Comparison of ENCODE assay signal across 16 cellular contexts in the genomic region with DNA sequence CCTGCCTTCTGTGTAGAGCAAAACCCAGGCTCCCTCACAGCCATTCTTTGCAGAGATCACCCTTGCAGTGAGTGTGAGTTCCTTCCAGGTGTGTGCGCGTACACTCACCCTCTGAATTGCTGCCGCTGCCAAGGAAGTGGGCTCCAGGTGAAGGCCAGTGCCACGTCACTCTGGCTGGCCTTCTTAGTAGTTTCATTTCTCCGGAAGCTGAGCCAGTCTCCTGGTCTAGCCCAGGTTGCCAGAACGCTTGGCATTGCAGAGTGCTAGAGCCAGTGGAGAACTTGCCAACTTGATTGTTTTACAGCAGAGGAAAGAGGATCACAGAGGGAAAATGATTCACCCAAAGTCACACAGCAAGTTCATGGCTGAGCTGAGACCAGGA. TPM values are rescaled to one million over a fixed set of nuclear protein-coding genes. Genes with fewer than 3 reads are reported as not detected.
DNase-seq lines count a peak whose midpoint lies in the region; ATAC-seq, FAIRE-seq and TF ChIP-seq lines count a peak whose summit lies in the region.
"Had no signal": no experiment of that assay in that cellular context is flagged by ENCODE, and none has a peak within 500 bp of the region (broad histone marks: within the 10 kb centered on the region; RNA-seq: fewer than 3 reads in every experiment).

No MANE protein-coding gene starts in this region.

- no peak overlapping the region for H3K27ac ChIP-seq in IMR-90 (ENCODE audit: insufficient read depth, low read length)
- H3K27ac ChIP-seq: C4-2B, suprapubic skin had no signal

- H4K91ac ChIP-seq in IMR-90 (ENCODE audit: insufficient read depth, low read depth, low read length): no peak overlapping the region

- H3K79me1 ChIP-seq in IMR-90 (ENCODE audit: low read depth in 1 of 2, low read length in 2 of 2): no peaks in the 10 kb centered on the region

- in situ Hi-C loops in IMR-90 (cut with MboI; ENCODE audit: low sequenced_read_pairs): no loop called here

- no peak for TF ChIP-seq RAD21 in IMR-90 (IDR thresholded peaks at IDR 0.05; ENCODE audit: low read length)

- H3K14ac ChIP-seq in IMR-90 (replicated peaks; ENCODE audit: low read depth, low read length): no peak overlapping the region

- H2BK20ac ChIP-seq in IMR-90 (ENCODE audit: low read depth, low read length): no peak overlapping the region

- H2AK5ac ChIP-seq in IMR-90 (ENCODE audit: low read depth, low read length): no peak overlapping the region

- no peak overlapping the region for H3K4me2 ChIP-seq in IMR-90 (ENCODE audit: low read depth, low read length)

- POLR2A ChIA-PET in IMR-90 (lab: Charles Lee; ENCODE audit: unreplicated experiment): interaction anchor here (1.0 to 1.4 kb wide), 2 partner anchors 18 to 52 kb away, joined by 3 to 4 read pairs; no protein-coding TSS in a partner anchor

- H2AFZ ChIP-seq in IMR-90 (replicated peaks; ENCODE audit: low read length, poor library complexity): no peak overlapping the region

- TSS peak; percentile 54 for BruUV-seq in IMR-90 (replicated peaks; lab: Mats Ljungman, UMichigan)

- intact Hi-C loops in IMR-90 (cut with micrococcal nuclease): no loop called here

- no peaks in the 10 kb centered on the region for H3K9me3 ChIP-seq in IMR-90 (ENCODE audit: control insufficient read depth, insufficient read depth, low read length)
- H3K9me3 ChIP-seq: suprapubic skin had no signal

- H4K20me1 ChIP-seq in IMR-90 (ENCODE audit: insufficient read depth, low read length): no peaks in the 10 kb centered on the region

- peaks cover 29% of the 10 kb centered on the region for H3K27me3 ChIP-seq in IMR-90 (ENCODE audit: control insufficient read depth, insufficient read depth, low read length)
- no peaks in the 10 kb centered on the region for H3K27me3 ChIP-seq in bronchial epithelial cell (ENCODE audit: control insufficient read depth, insufficient read depth, low read length)
- H3K27me3 ChIP-seq: suprapubic skin had no signal

- H3K9ac ChIP-seq in IMR-90 (ENCODE audit: low read depth, low read length): no peak overlapping the region

- dilution Hi-C loops in IMR-90 (cut with HindIII; ENCODE audit: low sequenced_read_pairs, unreplicated experiment): no loop called here

- no peak overlapping the region for H2BK5ac ChIP-seq in IMR-90 (ENCODE audit: low read depth, low read length, poor library complexity, severe bottlenecking)

- H3K4ac ChIP-seq in IMR-90 (ENCODE audit: low read depth, low read length): no peak overlapping the region

- no peak for TF ChIP-seq POLR2A in IMR-90 (IDR thresholded peaks at IDR 0.05; ENCODE audit: low read depth, low read length)

- H3K4me3 ChIP-seq in IMR-90 (ENCODE audit: insufficient read depth, low read depth, low read length) (no peak overlapping the region), bronchial epithelial cell (ENCODE audit: low read depth, low read length) (no peak overlapping the region)
- H3K4me3 ChIP-seq: suprapubic skin had no signal

- H2BK15ac ChIP-seq in IMR-90 (ENCODE audit: low read depth, low read length): no peak overlapping the region

- no peak overlapping the region for H3K23ac ChIP-seq in IMR-90 (ENCODE audit: low read depth, low read length)

- H3K4me1 ChIP-seq in IMR-90 (ENCODE audit: control insufficient read depth, insufficient read depth, low read length): no peaks in the 10 kb centered on the region

- no peak overlapping the region for H4K8ac ChIP-seq in IMR-90 (ENCODE audit: low read depth in 2 of 2, low read length in 2 of 2)

- H3K56ac ChIP-seq in IMR-90 (ENCODE audit: extremely low read depth, insufficient read depth, low read length): no peak overlapping the region

- H3K18ac ChIP-seq in IMR-90 (ENCODE audit: low read depth, low read length): no peak overlapping the region

- H2BK120ac ChIP-seq in IMR-90 (ENCODE audit: low read depth, low read length): no peak overlapping the region

- no peak for TF ChIP-seq CTCF in IMR-90 (conservative IDR thresholded peaks at IDR 0.05; ENCODE audit: low read depth, low read length)
- no peak for TF ChIP-seq CTCF in bronchial epithelial cell (IDR thresholded peaks at IDR 0.05; ENCODE audit: insufficient read depth, low read length, severe bottlenecking)

- peaks cover 3% of the 10 kb centered on the region; the same call in 1 of the 2 replicates for H3K9me1 ChIP-seq in IMR-90 (ENCODE audit: insufficient read depth, low read length)

- DNase-seq in IMR-90 (no peak), bronchial epithelial cell (ENCODE audit: low read depth) (peak; percentile 95), left lobe of liver (ENCODE audit: low spot score) (peak; percentile 77), pulmonary artery endothelial cell (ENCODE audit: low read depth, low spot score) (peak; percentile 41), nucleus accumbens (lab: John Stamatoyannopoulos, UW) (no peak), NCI-H2107 (lab: John Stamatoyannopoulos, UW) (no peak), superior temporal gyrus (ENCODE audit: extremely low spot score) (no peak)
- DNase-seq: activated CD4-positive, alpha-beta T cell treated with anti-CD3 and anti-CD28 coated beads, Interleukin-2, amount 50 U/mL, for 48 hours; amygdala; NCI-H1930; NCI-H510A had no signal

- FAIRE-seq in bronchial epithelial cell (lab: Jason Lieb, UNC): peak; percentile 98
- FAIRE-seq: GM19239 had no signal

- no peak overlapping the region for H2AK9ac ChIP-seq in IMR-90 (replicated peaks; ENCODE audit: low read depth, low read length, poor library complexity)

- CTCF ChIA-PET in IMR-90 (lab: Yijun Ruan, JAX): interaction anchor here (0.7 to 1.4 kb wide), 3 partner anchors 13 to 47 kb away, joined by 3 to 5 read pairs (median 4); no protein-coding TSS in a partner anchor

- WGBS in IMR-90 (ENCODE audit: extremely low coverage in 2 of 2, insufficient read length in 1 of 2), 2 experiments: no CpG with 5 or more reads among the region's 6 CpGs

- ATAC-seq in IMR-90 (ENCODE audit: low read depth) (no peak), left lobe of liver (peak; percentile 89), HG02884 (IDR thresholded peaks at IDR 0.05; ENCODE audit: unreplicated experiment) (no peak)

- H4K5ac ChIP-seq in IMR-90 (ENCODE audit: low read depth, low read length): no peak overlapping the region

- H3K36me3 ChIP-seq in IMR-90 (ENCODE audit: control insufficient read depth, insufficient read depth, low read length) (peaks cover 11% of the 10 kb centered on the region; the same call in 1 of the 2 replicates), bronchial epithelial cell (ENCODE audit: control insufficient read depth, insufficient read depth, low read length) (peaks cover 8% of the 10 kb centered on the region)

TF ChIP-seq in IMR-90, 13 proteins besides CTCF, POLR2A, EP300 and RAD21 (continues in another document):
- TF ChIP-seq MXI1 (IDR thresholded peaks at IDR 0.05; ENCODE audit: borderline replicate concordance, low read depth, low read length) (no peak), RCOR1 (IDR thresholded peaks at IDR 0.05; ENCODE audit: insufficient replicate concordance, low read length) (no peak), CHD1 (IDR thresholded peaks at IDR 0.05; ENCODE audit: low read depth, low read length) (no peak), NFE2L2 (IDR thresholded peaks at IDR 0.05; ENCODE audit: low read depth, low read length) (no peak), RFX5 (IDR thresholded peaks at IDR 0.05; ENCODE audit: low read depth, low read length) (no peak), BHLHE40 (IDR thresholded peaks at IDR 0.05; ENCODE audit: low read depth, low read length) (no peak), SMC3 (IDR thresholded peaks at IDR 0.05; ENCODE audit: low read depth, low read length) (no peak), FOS (IDR thresholded peaks at IDR 0.05; ENCODE audit: low read depth, low read length) (no peak)
- TF ChIP-seq, protein P1, sequence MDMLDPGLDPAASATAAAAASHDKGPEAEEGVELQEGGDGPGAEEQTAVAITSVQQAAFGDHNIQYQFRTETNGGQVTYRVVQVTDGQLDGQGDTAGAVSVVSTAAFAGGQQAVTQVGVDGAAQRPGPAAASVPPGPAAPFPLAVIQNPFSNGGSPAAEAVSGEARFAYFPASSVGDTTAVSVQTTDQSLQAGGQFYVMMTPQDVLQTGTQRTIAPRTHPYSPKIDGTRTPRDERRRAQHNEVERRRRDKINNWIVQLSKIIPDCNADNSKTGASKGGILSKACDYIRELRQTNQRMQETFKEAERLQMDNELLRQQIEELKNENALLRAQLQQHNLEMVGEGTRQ (IDR thresholded peaks at IDR 0.05; ENCODE audit: low read depth, low read length): no peak

RNA-seq across cellular contexts. Expression of gene CBLN3, which starts 11.0 kb away (rescaled TPM):
- total RNA-seq in IMR-90 (2012; rRNA removed) (0.56 and 0.72 TPM in 2 replicates), bronchial epithelial cell (0.38 and 0.53 TPM in 2 replicates), left lobe of liver (1.4 TPM), pulmonary artery endothelial cell (0.86 and 1.8 TPM in 2 replicates)
- polyA plus RNA-seq in IMR-90 (2012; rRNA removed): 3.9 and 4.5 TPM in 2 replicates
- 2.7 and 2.9 TPM in 2 replicates for polyA plus RNA-seq in IMR-90 (2012; cell fraction: cytosol; rRNA removed)
- polyA plus RNA-seq in IMR-90 (2012; cell fraction: nucleus; rRNA removed; ENCODE audit: low replicate concordance): 27.9 and 42.0 TPM in 2 replicates

RNA-seq across cellular contexts. Expression of gene KHNYN, which starts 11.3 kb away (rescaled TPM):
- total RNA-seq in IMR-90 (2012; rRNA removed): 22.8 and 24.4 TPM in 2 replicates
- polyA plus RNA-seq in IMR-90 (2012; rRNA removed): 16.1 and 18.9 TPM in 2 replicates
- polyA plus RNA-seq in IMR-90 (2012; cell fraction: cytosol; rRNA removed): 9.2 and 9.4 TPM in 2 replicates
- 44.0 and 53.0 TPM in 2 replicates for polyA plus RNA-seq in IMR-90 (2012; cell fraction: nucleus; rRNA removed; ENCODE audit: low replicate concordance)
- total RNA-seq in bronchial epithelial cell: 128 and 167 TPM in 2 replicates
- 29.3 TPM for total RNA-seq in left lobe of liver
- 53.9 and 72.1 TPM in 2 replicates for total RNA-seq in pulmonary artery endothelial cell

RNA-seq across cellular contexts. Expression of gene NYNRIN, which starts 19.7 kb away (rescaled TPM):
- total RNA-seq in IMR-90 (2012; rRNA removed) (1.7 and 2.2 TPM in 2 replicates), bronchial epithelial cell (2.0 and 2.6 TPM in 2 replicates), left lobe of liver (2.3 TPM), pulmonary artery endothelial cell (9.8 and 10.5 TPM in 2 replicates)
- polyA plus RNA-seq in IMR-90 (2012; rRNA removed): 5.3 and 5.4 TPM in 2 replicates
- polyA plus RNA-seq in IMR-90 (2012; cell fraction: cytosol; rRNA removed): 2.7 and 4.6 TPM in 2 replicates
- polyA plus RNA-seq in IMR-90 (2012; cell fraction: nucleus; rRNA removed; ENCODE audit: low replicate concordance): 10.7 and 11.1 TPM in 2 replicates
- total RNA-seq: activated T-helper 1 cell treated with anti-CD3 and anti-CD28 coated beads, Interleukin-12 subunit alpha, Interleukin-12 subunit beta, Interleukin-2, Interleukin-4 antibody, amounts not matched to agents 30 ng/mL and 10 ng/mL and 1 ng/mL, durations not matched to agents 14 hours and 24 hours and 36 hours had no signal

RNA-seq across cellular contexts. Expression of gene SDR39U1, which starts 24.1 kb away (rescaled TPM):
- total RNA-seq in IMR-90 (2012; rRNA removed) (5.0 and 7.5 TPM in 2 replicates), bronchial epithelial cell (6.5 and 8.2 TPM in 2 replicates), left lobe of liver (32.4 TPM), pulmonary artery endothelial cell (10.4 TPM in 2 replicates)
- 46.3 and 50.4 TPM in 2 replicates for polyA plus RNA-seq in IMR-90 (2012; rRNA removed)
- 32.8 and 36.4 TPM in 2 replicates for polyA plus RNA-seq in IMR-90 (2012; cell fraction: cytosol; rRNA removed)
- 229 and 384 TPM in 2 replicates for polyA plus RNA-seq in IMR-90 (2012; cell fraction: nucleus; rRNA removed; ENCODE audit: low replicate concordance)

RNA-seq across cellular contexts. Expression of gene NFATC4, which starts 50.5 kb away (rescaled TPM):
- total RNA-seq in IMR-90 (2012; rRNA removed): 13.6 and 15.6 TPM in 2 replicates
- 35.8 and 38.4 TPM in 2 replicates for polyA plus RNA-seq in IMR-90 (2012; rRNA removed)
- 19.7 and 21.1 TPM in 2 replicates for polyA plus RNA-seq in IMR-90 (2012; cell fraction: cytosol; rRNA removed)
- 286 and 363 TPM in 2 replicates for polyA plus RNA-seq in IMR-90 (2012; cell fraction: nucleus; rRNA removed; ENCODE audit: low replicate concordance)
- 4.7 and 7.3 TPM in 2 replicates for total RNA-seq in bronchial epithelial cell
- 1.4 TPM for total RNA-seq in left lobe of liver
- 16.1 and 19.1 TPM in 2 replicates for total RNA-seq in pulmonary artery endothelial cell
- total RNA-seq: activated T-helper 1 cell treated with anti-CD3 and anti-CD28 coated beads, Interleukin-12 subunit alpha, Interleukin-12 subunit beta, Interleukin-2, Interleukin-4 antibody, amounts not matched to agents 30 ng/mL and 10 ng/mL and 1 ng/mL, durations not matched to agents 14 hours and 24 hours and 36 hours had no signal

Comparison
In these comparisons a context has a peak if more than half of its experiments do, and no peak if none do; other contexts are left out.
1. DNase-seq: peak in bronchial epithelial cell (single experiment), left lobe of liver (single experiment) and pulmonary artery endothelial cell (single experiment); none in IMR-90 (single experiment), nucleus accumbens (0 of 56), NCI-H2107 (single experiment) and superior temporal gyrus (single experiment).